Comparison of ENCODE assay signal across 17 cellular contexts in genomic region chr14:101711041-101711861, GRCh38. TPM values are rescaled to one million over a fixed set of nuclear protein-coding genes. Genes with fewer than 3 reads are reported as not detected.
DNase-seq lines count a peak whose midpoint lies in the region; ATAC-seq and TF ChIP-seq lines count a peak whose summit lies in the region.
"Had no signal": no experiment of that assay in that cellular context is flagged by ENCODE, and none has a peak within 500 bp of the region (broad histone marks: within the 10 kb centered on the region; RNA-seq: fewer than 3 reads in every experiment).

No MANE protein-coding gene starts in this region.

- no peak overlapping the region for H3K4me3 Mint-ChIP-seq in CD8-positive, alpha-beta T cell
- peak overlapping the region; percentile 27 to 51 for H3K4me3 Mint-ChIP-seq in effector memory CD8-positive, alpha-beta T cell
- no peak overlapping the region for H3K4me3 Mint-ChIP-seq in naive thymus-derived CD4-positive, alpha-beta T cell
- H3K4me3 Mint-ChIP-seq: activated naive CD8-positive, alpha-beta T cell treated with anti-CD3 and anti-CD28 coated beads, Interleukin-2, amount 10 ng/mL, durations not matched to agents 7 days and 5 days; mesothelial cell of epicardium had no signal

- intact Hi-C loops in CD8-positive, alpha-beta T cell (cut with DNase I, micrococcal nuclease), result no loop called here
- intact Hi-C loops in naive thymus-derived CD4-positive, alpha-beta T cell (cut with micrococcal nuclease), result no loop called here
- intact Hi-C loops in sigmoid colon (cut with DNase I), result no loop called here

- CTCF ChIA-PET in CD8-positive, alpha-beta T cell (lab: Charles Lee), result interaction anchor here (1.2 kb wide), 2 partner anchors 7 to 10 kb away, joined by 3 read pairs; no protein-coding TSS in a partner anchor
- CTCF ChIA-PET in naive thymus-derived CD4-positive, alpha-beta T cell (lab: Charles Lee), result no interaction called here

- H3K9ac ChIP-seq in BLaER1, result no peak overlapping the region

- no peaks in the 10 kb centered on the region for H3K9me3 Mint-ChIP-seq in CD8-positive, alpha-beta T cell
- H3K9me3 Mint-ChIP-seq in effector memory CD8-positive, alpha-beta T cell, result no peaks in the 10 kb centered on the region
- H3K9me3 Mint-ChIP-seq in naive thymus-derived CD4-positive, alpha-beta T cell, result peaks cover 0 to 8% (median 0%) of the 10 kb centered on the region in 11 donors

- 67 to 87% methylated on average over 13 of the region's 13 CpGs for WGBS in sigmoid colon, 2 donors

- peak overlapping the region; percentile 82 for H3K27ac Mint-ChIP-seq in CD8-positive, alpha-beta T cell
- H3K27ac Mint-ChIP-seq in effector memory CD8-positive, alpha-beta T cell, result peak overlapping the region; percentile 92 to 93
- peak overlapping the region in 5 of 9 donors; percentile 25 to 82 (median 47) for H3K27ac Mint-ChIP-seq in naive thymus-derived CD4-positive, alpha-beta T cell
- H3K27ac Mint-ChIP-seq: activated naive CD8-positive, alpha-beta T cell treated with anti-CD3 and anti-CD28 coated beads, Interleukin-2, amount 10 ng/mL, durations not matched to agents 7 days and 5 days; mesothelial cell of epicardium had no signal

- H4K20me1 ChIP-seq in BLaER1, result no peaks in the 10 kb centered on the region

- H3K4me2 ChIP-seq in BLaER1, result peak overlapping the region; percentile 53

- H3K36me3 Mint-ChIP-seq in CD8-positive, alpha-beta T cell, result no peaks in the 10 kb centered on the region
- H3K36me3 Mint-ChIP-seq in effector memory CD8-positive, alpha-beta T cell (ENCODE audit: insufficient read depth), result peaks cover 44% of the 10 kb centered on the region
- peaks cover 0 to 8% (median 0%) of the 10 kb centered on the region in 5 donors for H3K36me3 Mint-ChIP-seq in naive thymus-derived CD4-positive, alpha-beta T cell
- H3K36me3 Mint-ChIP-seq: mesothelial cell of epicardium had no signal

- TF ChIP-seq EP300 in sigmoid colon (IDR thresholded peaks at IDR 0.05), result no peak

- no peak for TF ChIP-seq CTCF in CD8-positive, alpha-beta T cell (IDR thresholded peaks at IDR 0.05)
- TF ChIP-seq CTCF in sigmoid colon (IDR thresholded peaks at IDR 0.05), result no peak

- H3K4me1 ChIP-seq in BLaER1, result peaks cover 64% of the 10 kb centered on the region
- peaks cover 50% of the 10 kb centered on the region for H3K4me1 ChIP-seq in CD8-positive, alpha-beta T cell (ENCODE audit: insufficient read depth, low read length)
- H3K4me1 ChIP-seq in naive thymus-derived CD4-positive, alpha-beta T cell (ENCODE audit: control insufficient read depth in 2 of 2, insufficient read depth in 2 of 2, low read length in 2 of 2), result peaks cover 18 to 64% of the 10 kb centered on the region in 2 donors
- H3K4me1 ChIP-seq in sigmoid colon, result peaks cover 0 to 8% (median 1%) of the 10 kb centered on the region in 4 donors

- H3K4me3 ChIP-seq in BLaER1 (no peak overlapping the region), sigmoid colon (no peak overlapping the region)
- no peak overlapping the region for H3K4me3 ChIP-seq in CD8-positive, alpha-beta T cell (ENCODE audit: low read depth, low read length)
- H3K4me3 ChIP-seq in naive thymus-derived CD4-positive, alpha-beta T cell (ENCODE audit: low read length), result no peak overlapping the region
- H3K4me3 ChIP-seq: tibial nerve had no signal

- H3K27ac ChIP-seq in BLaER1, result peak overlapping the region; percentile 39; the same call in 1 of the 2 replicates
- H3K27ac ChIP-seq in CD8-positive, alpha-beta T cell (ENCODE audit: low read depth, low read length), result peak overlapping the region; percentile 30
- H3K27ac ChIP-seq in naive thymus-derived CD4-positive, alpha-beta T cell (ENCODE audit: low read depth, low read length), result no peak overlapping the region
- no peak overlapping the region for H3K27ac ChIP-seq in sigmoid colon
- H3K27ac ChIP-seq: tibial nerve had no signal

- H3K4me1 Mint-ChIP-seq in CD8-positive, alpha-beta T cell (ENCODE audit: low read depth), result peaks cover 36% of the 10 kb centered on the region
- H3K4me1 Mint-ChIP-seq in effector memory CD8-positive, alpha-beta T cell (ENCODE audit: low read depth in 2 of 2), result peaks cover 55 to 58% of the 10 kb centered on the region in 2 donors
- peaks cover 7 to 48% (median 29%) of the 10 kb centered on the region in 7 donors for H3K4me1 Mint-ChIP-seq in naive thymus-derived CD4-positive, alpha-beta T cell
- H3K4me1 Mint-ChIP-seq: mesothelial cell of epicardium had no signal

- H3K36me3 ChIP-seq in BLaER1 (no peaks in the 10 kb centered on the region), sigmoid colon (no peaks in the 10 kb centered on the region)
- no peaks in the 10 kb centered on the region for H3K36me3 ChIP-seq in CD8-positive, alpha-beta T cell (ENCODE audit: insufficient read depth, low read length)
- no peaks in the 10 kb centered on the region for H3K36me3 ChIP-seq in naive thymus-derived CD4-positive, alpha-beta T cell (ENCODE audit: control insufficient read depth in 2 of 3, insufficient read depth in 3 of 3, low read length in 3 of 3)
- H3K36me3 ChIP-seq: tibial nerve had no signal

- ATAC-seq in CD8-positive, alpha-beta T cell, result no peak
- ATAC-seq in effector memory CD8-positive, alpha-beta T cell (replicated peaks), result no peak
- ATAC-seq in naive thymus-derived CD4-positive, alpha-beta T cell, result no peak
- no peak for ATAC-seq in HG02852 (IDR thresholded peaks at IDR 0.05; ENCODE audit: unreplicated experiment)
- ATAC-seq in HG02981 (IDR thresholded peaks at IDR 0.05; ENCODE audit: unreplicated experiment), result no peak

- no peaks in the 10 kb centered on the region for H3K27me3 Mint-ChIP-seq in CD8-positive, alpha-beta T cell (ENCODE audit: low read depth)
- H3K27me3 Mint-ChIP-seq in effector memory CD8-positive, alpha-beta T cell, result no peaks in the 10 kb centered on the region
- no peaks in the 10 kb centered on the region for H3K27me3 Mint-ChIP-seq in naive thymus-derived CD4-positive, alpha-beta T cell
- H3K27me3 Mint-ChIP-seq: activated naive CD8-positive, alpha-beta T cell treated with anti-CD3 and anti-CD28 coated beads, Interleukin-2, amount 10 ng/mL, durations not matched to agents 7 days and 5 days had no signal

- H3K27me3 ChIP-seq in BLaER1, result no peaks in the 10 kb centered on the region
- no peaks in the 10 kb centered on the region for H3K27me3 ChIP-seq in CD8-positive, alpha-beta T cell (ENCODE audit: insufficient read depth, low read length)
- H3K27me3 ChIP-seq in naive thymus-derived CD4-positive, alpha-beta T cell (ENCODE audit: control insufficient read depth in 2 of 2, insufficient read depth in 2 of 2, low read length in 2 of 2), result no peaks in the 10 kb centered on the region
- H3K27me3 ChIP-seq in sigmoid colon, result peaks cover 0 to 6% (median 4%) of the 10 kb centered on the region in 3 donors
- H3K27me3 ChIP-seq: tibial nerve had no signal

- peak in 1 of 7 experiments; percentile 47 for DNase-seq in CD8-positive, alpha-beta T cell
- DNase-seq in effector memory CD8-positive, alpha-beta T cell, result no peak
- DNase-seq in naive thymus-derived CD4-positive, alpha-beta T cell, result no peak
- DNase-seq in sigmoid colon, result no peak
- DNase-seq in SIG-M5 treated with dmso at 0.1 percent for 504 hours (lab: John Stamatoyannopoulos, UW; ENCODE audit: unreplicated experiment), result no peak
- DNase-seq: activated naive CD8-positive, alpha-beta T cell treated with anti-CD3 and anti-CD28 coated beads, Interleukin-2, amount 10 ng/mL, durations not matched to agents 7 days and 5 days; COR-L47; EL; NCI-H1417 treated with DMSO at 0.1 percent for 48 hours; NCI-H524 treated with DMSO at 0.1 percent for 48 hours; stimulated activated CD4-positive, alpha-beta T cell treated with anti-CD3 and anti-CD28 coated beads, Interleukin-12 subunit alpha, Interleukin-12 subunit beta, amount 100 ng/mL, for 4 hours; SW 1271 had no signal

- H3K9me3 ChIP-seq in BLaER1 (peaks cover 9% of the 10 kb centered on the region), sigmoid colon (no peaks in the 10 kb centered on the region)
- H3K9me3 ChIP-seq in CD8-positive, alpha-beta T cell (ENCODE audit: low read length), result no peaks in the 10 kb centered on the region
- H3K9me3 ChIP-seq in naive thymus-derived CD4-positive, alpha-beta T cell (ENCODE audit: control insufficient read depth in 2 of 3, low read length in 3 of 3), result no peaks in the 10 kb centered on the region
- H3K9me3 ChIP-seq: tibial nerve had no signal

- POLR2A ChIA-PET in CD8-positive, alpha-beta T cell (lab: Charles Lee), result no interaction called here
- POLR2A ChIA-PET in naive thymus-derived CD4-positive, alpha-beta T cell (lab: Charles Lee), result no interaction called here

- no peak for TF ChIP-seq POLR2A in sigmoid colon (IDR thresholded peaks at IDR 0.05)

RNA-seq across cellular contexts. Expression of gene PPP2R5C, which starts 50.3 kb away (rescaled TPM):
- 100 to 1,000 TPM; 557 to 560 TPM for total RNA-seq in CD8-positive, alpha-beta T cell
- 100 to 1,000 TPM; 266 to 449 (median 405) TPM for total RNA-seq in naive thymus-derived CD4-positive, alpha-beta T cell
- 100 to 1,000 TPM; 155 to 181 TPM for polyA plus RNA-seq in naive thymus-derived CD4-positive, alpha-beta T cell
- total RNA-seq in sigmoid colon, result 100 to 1,000 TPM; 115 to 175 (median 147) TPM
- 100 to 1,000 TPM in 2 of 3 donors, 10 to 100 TPM in 1; 90.2 to 133 (median 123) TPM for polyA plus RNA-seq in sigmoid colon

Comparison
In these comparisons a context has a peak if more than half of its experiments do, and no peak if none do; other contexts are left out.
1. H3K27ac ChIP-seq: peak in BLaER1 (single experiment) and CD8-positive, alpha-beta T cell (single experiment); none in naive thymus-derived CD4-positive, alpha-beta T cell (single experiment) and sigmoid colon (0 of 4).
2. H3K4me3 Mint-ChIP-seq: peak in effector memory CD8-positive, alpha-beta T cell (2 of 2); none in CD8-positive, alpha-beta T cell (single experiment) and naive thymus-derived CD4-positive, alpha-beta T cell (0 of 10).
3. Peak in every context shown above with its lines, with median percentiles within 50 percentile points of each other: H3K27ac Mint-ChIP-seq.